ENCODE assay signal across 23 cellular contexts in genomic region chr5:28216939-28217360, GRCh38.
DNase-seq lines count a peak whose midpoint lies in the region; ATAC-seq, FAIRE-seq and TF ChIP-seq lines count a peak whose summit lies in the region.
"Had no signal": no experiment of that assay in that cellular context is flagged by ENCODE, and none has a peak within 500 bp of the region (broad histone marks: within the 10 kb centered on the region; RNA-seq: fewer than 3 reads in every experiment).

No MANE protein-coding gene starts in this region.

- TF ChIP-seq POLR2A in H54 (IDR thresholded peaks at IDR 0.05; ENCODE audit: low read depth, low read length) (no peak), esophagus squamous epithelium (IDR thresholded peaks at IDR 0.05) (no peak)

- ATAC-seq in GM18858 (IDR thresholded peaks at IDR 0.05; ENCODE audit: unreplicated experiment): peak; percentile 62
- ATAC-seq in HG03469 (IDR thresholded peaks at IDR 0.05; ENCODE audit: unreplicated experiment): peak; percentile 44
- ATAC-seq in naive thymus-derived CD4-positive, alpha-beta T cell: no peak
- ATAC-seq: heart right ventricle had no signal

- H3K9me3 ChIP-seq in naive thymus-derived CD4-positive, alpha-beta T cell (ENCODE audit: control insufficient read depth in 2 of 3, low read length in 3 of 3): no peaks in the 10 kb centered on the region
- no peaks in the 10 kb centered on the region for H3K9me3 ChIP-seq in esophagus squamous epithelium
- H3K9me3 ChIP-seq: SJCRH30, thoracic aorta had no signal

- no peak overlapping the region for H3K27ac Mint-ChIP-seq in naive thymus-derived CD4-positive, alpha-beta T cell
- H3K27ac Mint-ChIP-seq: B cell; IgD-negative memory B cell; memory B cell; nephron; progenitor cell of endocrine pancreas; T-helper 2 cell treated with Interferon-gamma antibody and Interleukin-4, amounts not matched to agents 5 μg/mL and 100 μg/mL, for 36 hours had no signal

- H3K36me3 ChIP-seq in naive thymus-derived CD4-positive, alpha-beta T cell (ENCODE audit: control insufficient read depth in 2 of 3, insufficient read depth in 3 of 3, low read length in 3 of 3): no peaks in the 10 kb centered on the region
- no peaks in the 10 kb centered on the region for H3K36me3 ChIP-seq in esophagus squamous epithelium
- H3K36me3 ChIP-seq: heart right ventricle, SJCRH30, thoracic aorta had no signal

- WGBS in esophagus squamous epithelium, 2 donors: 73 to 88% methylated on average over 2 of the region's 2 CpGs

- CTCF ChIA-PET in naive thymus-derived CD4-positive, alpha-beta T cell (lab: Charles Lee): no interaction called here

- no peaks in the 10 kb centered on the region for H3K27me3 Mint-ChIP-seq in naive thymus-derived CD4-positive, alpha-beta T cell
- H3K27me3 Mint-ChIP-seq: B cell, IgD-negative memory B cell, memory B cell, progenitor cell of endocrine pancreas had no signal

- intact Hi-C loops in naive thymus-derived CD4-positive, alpha-beta T cell (cut with micrococcal nuclease): no loop called here
- intact Hi-C loops in esophagus squamous epithelium (cut with DNase I): no loop called here

- H3K9me3 Mint-ChIP-seq in naive thymus-derived CD4-positive, alpha-beta T cell: peaks cover 0 to 15% (median 5%) of the 10 kb centered on the region in 11 donors

- POLR2A ChIA-PET in naive thymus-derived CD4-positive, alpha-beta T cell (lab: Charles Lee): no interaction called here

- TF ChIP-seq CTCF in esophagus squamous epithelium (IDR thresholded peaks at IDR 0.05): no peak

- H3K4me1 ChIP-seq in naive thymus-derived CD4-positive, alpha-beta T cell (ENCODE audit: control insufficient read depth in 2 of 2, insufficient read depth in 2 of 2, low read length in 2 of 2): no peaks in the 10 kb centered on the region
- H3K4me1 ChIP-seq in esophagus squamous epithelium: no peaks in the 10 kb centered on the region
- H3K4me1 ChIP-seq: heart right ventricle, SJCRH30 had no signal

- no peaks in the 10 kb centered on the region for H3K27me3 ChIP-seq in naive thymus-derived CD4-positive, alpha-beta T cell (ENCODE audit: control insufficient read depth in 2 of 2, insufficient read depth in 2 of 2, low read length in 2 of 2)
- H3K27me3 ChIP-seq in esophagus squamous epithelium: no peaks in the 10 kb centered on the region
- H3K27me3 ChIP-seq: heart right ventricle, SJCRH30 had no signal

- no peak overlapping the region for H3K27ac ChIP-seq in naive thymus-derived CD4-positive, alpha-beta T cell (ENCODE audit: low read depth, low read length)
- no peak overlapping the region for H3K27ac ChIP-seq in esophagus squamous epithelium
- H3K27ac ChIP-seq: heart right ventricle, SJCRH30, skin epidermis, thoracic aorta had no signal

- FAIRE-seq in H54 (lab: Jason Lieb, UNC): peak; percentile 69
- FAIRE-seq: keratinocyte had no signal

- H3K4me3 Mint-ChIP-seq in naive thymus-derived CD4-positive, alpha-beta T cell: no peak overlapping the region
- H3K4me3 Mint-ChIP-seq: B cell; IgD-negative memory B cell; memory B cell; nephron; T-helper 2 cell treated with Interferon-gamma antibody and Interleukin-4, amounts not matched to agents 5 μg/mL and 100 μg/mL, for 36 hours had no signal

- peaks cover 0 to 5% (median 0%) of the 10 kb centered on the region in 7 donors for H3K4me1 Mint-ChIP-seq in naive thymus-derived CD4-positive, alpha-beta T cell
- H3K4me1 Mint-ChIP-seq: B cell, IgD-negative memory B cell, memory B cell, nephron had no signal

- DNase-seq in H54 (ENCODE audit: insufficient read length, low spot score) (no peak), kidney tubule cell (ENCODE audit: low spot score) (peak; percentile 15), esophagus squamous epithelium (lab: John Stamatoyannopoulos, UW) (no peak)
- DNase-seq in effector CD8-positive, alpha-beta T cell (lab: John Stamatoyannopoulos, UW): no peak
- DNase-seq in naive thymus-derived CD4-positive, alpha-beta T cell: no peak
- DNase-seq: amniotic stem cell; central memory CD4-positive, alpha-beta T cell; GDM1; heart right ventricle; NCI-H524; stimulated activated CD4-positive, alpha-beta T cell treated with anti-CD3 and anti-CD28 coated beads, Interleukin-4, amount 100 ng/mL, for 4 hours had no signal

- H3K4me3 ChIP-seq in naive thymus-derived CD4-positive, alpha-beta T cell (ENCODE audit: low read length): no peak overlapping the region
- no peak overlapping the region for H3K4me3 ChIP-seq in esophagus squamous epithelium
- H3K4me3 ChIP-seq: heart right ventricle, SJCRH30, skin epidermis, thoracic aorta had no signal

- H3K36me3 Mint-ChIP-seq in naive thymus-derived CD4-positive, alpha-beta T cell: no peaks in the 10 kb centered on the region
- H3K36me3 Mint-ChIP-seq: IgD-negative memory B cell, memory B cell had no signal
